In genomic region chr11:118401151-118401879, GRCh38 we compare ENCODE assay signal across 8 cellular contexts. TPM values are rescaled to one million over a fixed set of nuclear protein-coding genes. Genes with fewer than 3 reads are reported as not detected.
DNase-seq lines count a peak whose midpoint lies in the region; ATAC-seq and TF ChIP-seq lines count a peak whose summit lies in the region.

TSS of gene ATP5MG (plus strand) at chr11:118401606. CDS start at chr11:118401666, 60 bp downstream.

- TF ChIP-seq CTCF in choroid plexus epithelial cell (conservative IDR thresholded peaks at IDR 0.05; ENCODE audit: low read depth, low read length) = no peak

- peak within 1 kb of the TSS; percentile 100 for H3K27ac Mint-ChIP-seq in activated CD4-positive, alpha-beta T cell treated with anti-CD3 and anti-CD28 coated beads for 36 hours

- ATAC-seq in GM18861 (IDR thresholded peaks at IDR 0.05; ENCODE audit: unreplicated experiment) (peak; percentile 44), HG03342 (IDR thresholded peaks at IDR 0.05; ENCODE audit: unreplicated experiment) (peak; percentile 54)
- ATAC-seq in activated CD4-positive, alpha-beta T cell treated with anti-CD3 and anti-CD28 coated beads for 36 hours = peak; percentile 63

- intact Hi-C loops in activated CD4-positive, alpha-beta T cell treated with anti-CD3 and anti-CD28 coated beads for 36 hours (cut with DNase I, micrococcal nuclease) = loop anchor here (1.0 to 5.0 kb wide), 12 partner anchors 33 to 597 kb away; partner anchors contain the start of genes CD3D (in 2 of the 2), ARCN1 (in 1 of the 2), BCL9L (in 1 of the 2) and CENATAC (in 1 of the 2)

- peak within 1 kb of the TSS; percentile 93 for H3K4me3 Mint-ChIP-seq in activated CD4-positive, alpha-beta T cell treated with anti-CD3 and anti-CD28 coated beads for 36 hours

- peak within 1 kb of the TSS; percentile 89 for H3K4me3 ChIP-seq in choroid plexus epithelial cell (ENCODE audit: low read depth, low read length)

- H3K9me3 Mint-ChIP-seq in activated CD4-positive, alpha-beta T cell treated with anti-CD3 and anti-CD28 coated beads for 36 hours (ENCODE audit: low read depth) = no peaks in the 10 kb centered on the region

- DNase-seq in A172 (ENCODE audit: low spot score) (peak; percentile 71), NCI-H510A treated with DMSO at 0.1 percent for 48 hours (lab: John Stamatoyannopoulos, UW) (peak; percentile 96), choroid plexus epithelial cell (ENCODE audit: low read depth) (peak; percentile 93), kidney glomerular epithelial cell (lab: John Stamatoyannopoulos, UW) (peak; percentile 92)
- DNase-seq in activated CD4-positive, alpha-beta T cell treated with anti-CD3 and anti-CD28 coated beads for 36 hours = peak; percentile 96
- peak; percentile 88 to 89 for DNase-seq in stimulated activated CD4-positive, alpha-beta T cell treated with anti-CD3 and anti-CD28 coated beads, Interleukin-15, amount 100 ng/mL, for 48 hours (ENCODE audit: low read depth in 2 of 2)

- peaks cover 37% of the 10 kb centered on the region for H3K36me3 Mint-ChIP-seq in activated CD4-positive, alpha-beta T cell treated with anti-CD3 and anti-CD28 coated beads for 36 hours (ENCODE audit: low read depth)

- H3K4me1 Mint-ChIP-seq in activated CD4-positive, alpha-beta T cell treated with anti-CD3 and anti-CD28 coated beads for 36 hours = peaks cover 64% of the 10 kb centered on the region

- CTCF ChIA-PET in activated CD4-positive, alpha-beta T cell treated with anti-CD3 and anti-CD28 coated beads for 36 hours (lab: Charles Lee) = interaction anchor here (0.6 to 1.5 kb wide), 13 partner anchors 29 to 252 kb away, joined by 3 to 6 read pairs (median 3); partner anchors contain the start of gene UBE4A

- H3K27me3 Mint-ChIP-seq in activated CD4-positive, alpha-beta T cell treated with anti-CD3 and anti-CD28 coated beads for 36 hours = no peaks in the 10 kb centered on the region

- POLR2A ChIA-PET in activated CD4-positive, alpha-beta T cell treated with anti-CD3 and anti-CD28 coated beads for 36 hours (lab: Charles Lee) = interaction anchor here (1.0 to 1.4 kb wide), 3 partner anchors 15 to 38 kb away, joined by 4 to 7 read pairs (median 6); partner anchors contain the start of gene KMT2A

RNA-seq across cellular contexts. Expression of gene ATP5MG, which starts in this region (rescaled TPM):
- 49.2 and 49.7 TPM in 2 replicates for total RNA-seq in A172 (2014; rRNA removed; shearing (Covaris generic))
- total RNA-seq in activated CD4-positive, alpha-beta T cell treated with anti-CD3 and anti-CD28 coated beads for 36 hours = 100 to 1,000 TPM; 136 to 229 TPM

Comparison
In these comparisons a context has a peak if more than half of its experiments do, and no peak if none do; other contexts are left out.
1. Peak in every context shown above with its lines: DNase-seq, ATAC-seq and H3K4me3 ChIP-seq.